Comparison of ENCODE assay signal across 8 cellular contexts in genomic region chr7:73578342-73579124, GRCh38. TPM values are rescaled to one million over a fixed set of nuclear protein-coding genes. Genes with fewer than 3 reads are reported as not detected.
DNase-seq lines count a peak whose midpoint lies in the region; ATAC-seq, FAIRE-seq and TF ChIP-seq lines count a peak whose summit lies in the region.

Gene TBL2, minus strand, starts transcription at chr7:73578579. Its CDS starts 30 bp downstream, at chr7:73578549.

- peaks cover 9 to 22% of the 10 kb centered on the region in 2 donors for H3K36me3 ChIP-seq in psoas muscle (ENCODE audit: insufficient read depth in 1 of 2, low read depth in 1 of 2)

- H3K9me3 ChIP-seq in T-helper 17 cell (ENCODE audit: control insufficient read depth, low read length, poor library complexity, severe bottlenecking) (no peaks in the 10 kb centered on the region), psoas muscle (no peaks in the 10 kb centered on the region)

- H3K27ac Mint-ChIP-seq in T-helper 17 cell, result peak within 1 kb of the TSS; percentile 94

- 0 to 1% (median 1%) methylated on average over 55 to 75 of the region's 75 CpGs for WGBS in psoas muscle, 3 donors

- peak; percentile 89 for ATAC-seq in HG02885 (IDR thresholded peaks at IDR 0.05; ENCODE audit: poor library complexity, unreplicated experiment)
- peak; percentile 90 for ATAC-seq in T-helper 17 cell
- peak; percentile 97 for ATAC-seq in left ventricle myocardium superior
- peak; percentile 97 to 98 (median 97) for ATAC-seq in psoas muscle

- peak within 1 kb of the TSS; percentile 99 for H3K4me3 ChIP-seq in psoas muscle

- H3K4me1 Mint-ChIP-seq in T-helper 17 cell, result peaks cover 25% of the 10 kb centered on the region

- TF ChIP-seq POLR2A in GM15510 (IDR thresholded peaks at IDR 0.05; ENCODE audit: borderline replicate concordance, extremely low read depth, insufficient read length), result peak; percentile 98

- H3K27me3 Mint-ChIP-seq in T-helper 17 cell, result no peaks in the 10 kb centered on the region

- intact Hi-C loops in left ventricle myocardium superior (cut with micrococcal nuclease), result no loop called here
- intact Hi-C loops in psoas muscle (cut with DNase I), result loop anchor here in 1 of 2 donors (1.0 kb wide), 1 partner anchor 21 kb away; the partner anchor contains the start of gene BCL7B

- H3K4me1 ChIP-seq in psoas muscle, result peaks cover 10% of the 10 kb centered on the region

- peak; percentile 11 for TF ChIP-seq CTCF in psoas muscle (IDR thresholded peaks at IDR 0.05)

- peaks cover 2% of the 10 kb centered on the region for H3K36me3 Mint-ChIP-seq in T-helper 17 cell (ENCODE audit: low read depth)

- DNase-seq in NCI-H1694 treated with DMSO at 0.1 percent for 48 hours (lab: John Stamatoyannopoulos, UW) (peak; percentile 97), T-helper 17 cell (peak; percentile 99 to 100 (median 99)), amygdala (lab: John Stamatoyannopoulos, UW) (peak; percentile 52 to 100 (median 98)), left ventricle myocardium superior (peak; percentile 100), psoas muscle (peak; percentile 98 to 100), urothelium cell line (ENCODE audit: low spot score) (peak; percentile 99)

- peak within 1 kb of the TSS; percentile 96 for H3K4me3 Mint-ChIP-seq in T-helper 17 cell

- H3K27me3 ChIP-seq in psoas muscle (ENCODE audit: insufficient read depth in 3 of 3, low read length in 2 of 3), result peaks cover 0 to 3% (median 2%) of the 10 kb centered on the region in 3 donors

- peak within 1 kb of the TSS; percentile 90 for H3K27ac ChIP-seq in psoas muscle

- no peak for FAIRE-seq in urothelium cell line (lab: Jason Lieb, UNC)

RNA-seq across cellular contexts. Expression of gene TBL2, which starts in this region (rescaled TPM):
- total RNA-seq in T-helper 17 cell (10 to 100 TPM; 15.3 to 22.9 TPM), left ventricle myocardium superior (7.8 TPM), psoas muscle (10 to 100 TPM; 10.3 to 16.1 (median 11.8) TPM)
- polyA plus RNA-seq in psoas muscle, result 10 to 100 TPM in 1 of 3 donors, 1 to 10 TPM in 2; 8.1 to 15.0 (median 9.6) TPM

Comparison
In these comparisons a context has a peak if more than half of its experiments do, and no peak if none do; other contexts are left out.
1. Peak in every context shown above with its lines: DNase-seq, ATAC-seq, H3K4me3 ChIP-seq and H3K27ac ChIP-seq.